Comparison of ENCODE assay signal across 17 cellular contexts in genomic region chrX:30904632-30905031, GRCh38.
"Had no signal": no experiment of that assay in that cellular context is flagged by ENCODE, and none has a peak within 500 bp of the region (broad histone marks: within the 10 kb centered on the region; RNA-seq: fewer than 3 reads in every experiment).

No MANE protein-coding gene starts in this region.

- H3K27ac Mint-ChIP-seq: endodermal cell, nephron progenitor cell had no signal

- H3K9me3 ChIP-seq: adrenal gland, left ventricle myocardium inferior, spleen, stomach, testis had no signal

- H3K4me3 Mint-ChIP-seq: endodermal cell, nephron progenitor cell had no signal

- H3K36me3 ChIP-seq: adrenal gland, left ventricle myocardium inferior, spleen, stomach had no signal

- H3K27me3 ChIP-seq: adrenal gland, spleen, stomach, testis had no signal

- ATAC-seq: sciatic nerve had no signal

- H3K4me3 ChIP-seq: adrenal gland, dorsolateral prefrontal cortex, left ventricle myocardium inferior, spleen, stomach, testis had no signal

- H3K4me1 Mint-ChIP-seq: nephron progenitor cell had no signal

- H3K4me1 ChIP-seq: adrenal gland, left ventricle myocardium inferior, spleen, stomach, testis had no signal

- DNase-seq: activated CD4-positive, CD25-positive, alpha-beta regulatory T cell treated with anti-CD3 and anti-CD28 coated beads, Interleukin-2, amount 50 U/mL, for 72 hours; activated effector memory CD4-positive, alpha-beta T cell treated with Interleukin-2 at 50 U/mL for 16 hours; activated naive CD4-positive, alpha-beta T cell treated with anti-CD3 and anti-CD28 coated beads, Interleukin-2, amount 50 U/mL, for 16 hours; activated T-cell treated with anti-CD3 and anti-CD28 coated beads, Interleukin-2, amount 50 U/mL, for 1 hour; adrenal gland; dorsolateral prefrontal cortex; endodermal cell; islet precursor cell; left ventricle myocardium inferior; mesendoderm; nephron progenitor cell; occipital lobe; spleen; stomach; SW 1271; testis had no signal

- H3K27ac ChIP-seq: adrenal gland, dorsolateral prefrontal cortex, left ventricle myocardium inferior, spleen, stomach, testis had no signal
